18 cellular contexts compared by ENCODE assay signal in the genomic region with DNA sequence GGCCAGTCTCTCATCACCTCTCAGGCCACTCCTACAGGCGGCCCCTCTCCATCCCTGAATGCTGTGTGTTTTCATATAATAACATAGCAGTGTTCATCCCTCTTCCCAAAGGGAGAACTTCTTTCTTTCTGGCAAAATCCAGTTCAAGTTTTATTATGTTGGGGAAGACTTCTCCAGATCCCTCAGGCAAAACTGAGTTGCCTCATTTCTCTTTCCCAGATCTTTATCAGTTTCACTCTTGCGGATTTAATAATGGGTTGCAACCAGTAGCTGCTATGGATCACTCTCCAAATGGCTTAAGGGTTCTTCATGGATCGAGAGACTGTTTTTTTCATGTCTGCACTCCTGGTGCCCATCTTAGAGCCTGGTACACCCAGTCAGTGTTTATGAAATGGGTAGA.
"Had no signal": no experiment of that assay in that cellular context is flagged by ENCODE, and none has a peak within 500 bp of the region (broad histone marks: within the 10 kb centered on the region; RNA-seq: fewer than 3 reads in every experiment).

No MANE protein-coding gene starts in this region.

- H3K4me3 ChIP-seq: SJCRH30 had no signal

- H3K36me3 ChIP-seq: SJCRH30 had no signal

- H3K9me3 ChIP-seq: SJCRH30 had no signal

- DNase-seq: IMR-90, Kasumi-1, MV-4-11, NCI-H1048, NCI-H1105, NCI-H1417, NCI-H1436 treated with DMSO at 0.1 percent for 48 hours, NCI-H1694, NCI-H187 treated with DMSO at 0.1 percent for 48 hours, NCI-H2029 treated with DMSO at 0.1 percent for 48 hours, NCI-H2171 treated with DMSO at 0.1 percent for 48 hours, NCI-H524, NCI-H526 treated with DMSO at 0.1 percent for 48 hours, NCI-H774, PC-3, SHP77 treated with DMSO at 0.1 percent for 48 hours, SJCRH30 had no signal

- H3K27ac ChIP-seq: KMS-11, SJCRH30 had no signal

- H3K9ac ChIP-seq: KMS-11 had no signal
